In the genomic region with DNA sequence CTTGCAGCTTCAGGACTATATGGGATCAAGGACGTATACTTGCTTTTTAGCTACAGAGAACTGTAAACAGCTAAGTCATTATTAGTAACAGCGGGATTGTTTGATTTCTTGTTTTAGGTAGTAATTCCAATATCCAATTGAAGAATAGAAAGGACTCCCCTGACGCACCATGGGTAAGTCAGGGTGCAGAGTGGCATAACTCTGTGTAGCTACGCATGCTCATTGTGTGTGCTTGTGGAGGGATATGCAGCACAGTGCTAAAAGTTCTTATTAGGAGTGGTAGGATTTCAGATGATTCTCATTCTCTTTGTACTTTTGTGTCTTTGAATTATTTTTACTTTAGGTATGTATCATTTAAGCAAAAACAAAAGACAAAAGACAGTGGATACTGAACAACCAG, we compare ENCODE assay signal across 26 cellular contexts. TPM values are rescaled to one million over a fixed set of nuclear protein-coding genes. Genes with fewer than 3 reads are reported as not detected.
DNase-seq lines count a peak whose midpoint lies in the region; ATAC-seq and TF ChIP-seq lines count a peak whose summit lies in the region.
"Had no signal": no experiment of that assay in that cellular context is flagged by ENCODE, and none has a peak within 500 bp of the region (broad histone marks: within the 10 kb centered on the region; RNA-seq: fewer than 3 reads in every experiment).

No MANE protein-coding gene starts in this region.

- H3K9me3 ChIP-seq in breast epithelium (no peaks in the 10 kb centered on the region), RWPE2 (ENCODE audit: severe bottlenecking) (no peaks in the 10 kb centered on the region), right lobe of liver (no peaks in the 10 kb centered on the region)
- H3K9me3 ChIP-seq: SJCRH30 had no signal

- H3K27me3 ChIP-seq in breast epithelium, result no peaks in the 10 kb centered on the region
- H3K27me3 ChIP-seq in RWPE2 (ENCODE audit: insufficient read depth, poor library complexity, severe bottlenecking), result no peaks in the 10 kb centered on the region
- H3K27me3 ChIP-seq in foreskin keratinocyte, result no peaks in the 10 kb centered on the region
- no peaks in the 10 kb centered on the region for H3K27me3 ChIP-seq in right lobe of liver
- H3K27me3 ChIP-seq: SJCRH30 had no signal

- no peak overlapping the region for H3K4me3 Mint-ChIP-seq in MCF 10A (ENCODE audit: unreplicated experiment)
- H3K4me3 Mint-ChIP-seq: CD14-positive monocyte; CD8-positive, alpha-beta memory T cell; GM23338; H9 had no signal

- TF ChIP-seq CTCF in breast epithelium (IDR thresholded peaks at IDR 0.05) (no peak), MCF 10A (IDR thresholded peaks at IDR 0.05; ENCODE audit: unreplicated experiment) (no peak), RWPE2 (IDR thresholded peaks at IDR 0.05; ENCODE audit: poor library complexity, severe bottlenecking) (no peak), foreskin keratinocyte (conservative IDR thresholded peaks at IDR 0.05) (no peak), coronary artery (IDR thresholded peaks at IDR 0.05) (no peak), right lobe of liver (IDR thresholded peaks at IDR 0.05) (no peak)

- DNase-seq in breast epithelium (ENCODE audit: low spot score in 2 of 2) (no peak), MCF 10A (ENCODE audit: unreplicated experiment) (no peak), RWPE2 (ENCODE audit: low spot score) (no peak), foreskin keratinocyte (no peak), coronary artery (ENCODE audit: low spot score) (no peak), right lobe of liver (no peak)
- DNase-seq: AML-193; Calu3; CD8-positive, alpha-beta memory T cell; DMS79 treated with DMSO at 0.1 percent for 48 hours; GF-D8; H9; KBM-7; NCI-H1048; NCI-H187; NCI-H2081 treated with DMSO at 0.1 percent for 48 hours; NCI-H345; NCI-H510A treated with DMSO at 0.1 percent for 48 hours; NCI-H748 treated with DMSO at 0.1 percent for 48 hours; SJCRH30 had no signal

- H3K4me1 ChIP-seq in breast epithelium (peaks cover 0 to 3% of the 10 kb centered on the region in 2 donors), RWPE2 (ENCODE audit: insufficient read depth, poor library complexity, severe bottlenecking) (peaks cover 14% of the 10 kb centered on the region), foreskin keratinocyte (peaks cover 17% of the 10 kb centered on the region), right lobe of liver (peaks cover 0 to 15% (median 3%) of the 10 kb centered on the region in 4 donors)

- H3K9me3 Mint-ChIP-seq in MCF 10A (ENCODE audit: unreplicated experiment), result no peaks in the 10 kb centered on the region
- H3K9me3 Mint-ChIP-seq: CD14-positive monocyte; CD8-positive, alpha-beta memory T cell; GM23338; H9 had no signal

- H3K36me3 ChIP-seq in breast epithelium (no peaks in the 10 kb centered on the region), RWPE2 (ENCODE audit: low read depth) (no peaks in the 10 kb centered on the region), right lobe of liver (no peaks in the 10 kb centered on the region)
- H3K36me3 ChIP-seq: SJCRH30 had no signal

- CTCF ChIA-PET in MCF 10A (lab: Yijun Ruan, JAX), result interaction anchor here (0.5 to 10.0 kb wide), 6 partner anchors 11 to 444 kb away, joined by 3 to 145 read pairs (median 3); no protein-coding TSS in a partner anchor

- no peaks in the 10 kb centered on the region for H3K27me3 Mint-ChIP-seq in MCF 10A (ENCODE audit: insufficient read depth, unreplicated experiment)

- intact Hi-C loops in breast epithelium (cut with DNase I; ENCODE audit: low total_unique reads) (no loop called here), MCF 10A (cut with micrococcal nuclease) (no loop called here), right lobe of liver (cut with DNase I) (loop anchor here (10.0 kb wide), 4 partner anchors 45 to 245 kb away; a partner anchor contains a TSS)

- no TSS peak for BruUV-seq in MCF 10A (replicated peaks; lab: Mats Ljungman, UMichigan)

- H3K4me1 Mint-ChIP-seq in MCF 10A (ENCODE audit: insufficient read depth, unreplicated experiment), result peaks cover 15% of the 10 kb centered on the region
- H3K4me1 Mint-ChIP-seq: CD8-positive, alpha-beta memory T cell had no signal

- H3K27ac Mint-ChIP-seq in MCF 10A (ENCODE audit: low read depth, unreplicated experiment), result no peak overlapping the region
- H3K27ac Mint-ChIP-seq: CD14-positive monocyte, GM23338 had no signal

- WGBS in right lobe of liver (ENCODE audit: insufficient coverage, low coverage, low lambda C conversion rate, missing lambda C conversion rate), result 91% methylated on average over 4 of the region's 4 CpGs

- H3K4me3 ChIP-seq in breast epithelium (no peak overlapping the region), RWPE2 (ENCODE audit: severe bottlenecking) (no peak overlapping the region), coronary artery (no peak overlapping the region), right lobe of liver (no peak overlapping the region)
- H3K4me3 ChIP-seq: GM23338, SJCRH30 had no signal

- no peak for TF ChIP-seq POLR2A in breast epithelium (IDR thresholded peaks at IDR 0.05)
- no peak for TF ChIP-seq POLR2A in right lobe of liver (IDR thresholded peaks at IDR 0.05)

- H3K36me3 Mint-ChIP-seq in MCF 10A (ENCODE audit: insufficient read depth, unreplicated experiment), result no peaks in the 10 kb centered on the region
- H3K36me3 Mint-ChIP-seq: CD14-positive monocyte; CD8-positive, alpha-beta memory T cell had no signal

- H3K27ac ChIP-seq in breast epithelium (peak overlapping the region; percentile 65 to 73), RWPE2 (ENCODE audit: poor library complexity, severe bottlenecking) (peak overlapping the region; percentile 39), foreskin keratinocyte (peak overlapping the region; percentile 66), coronary artery (no peak overlapping the region), right lobe of liver (no peak overlapping the region)
- H3K27ac ChIP-seq: SJCRH30 had no signal

- ATAC-seq in RWPE2 (ENCODE audit: low read depth) (no peak), foreskin keratinocyte (no peak), GM18909 (IDR thresholded peaks at IDR 0.05; ENCODE audit: poor library complexity, unreplicated experiment) (no peak), HG02798 (IDR thresholded peaks at IDR 0.05; ENCODE audit: poor library complexity, unreplicated experiment) (no peak), right lobe of liver (no peak)
- ATAC-seq: GM23338, Right ventricle myocardium inferior, SK-N-SH treated with all-trans-retinoic acid at 6 μM for 48 hours had no signal

- POLR2A ChIA-PET in MCF 10A (lab: Yijun Ruan, JAX), result interaction anchor here (0.7 to 1.6 kb wide), 3 partner anchors 38 to 69 kb away, joined by 3 to 8 read pairs (median 3); a partner anchor contains a TSS

RNA-seq across cellular contexts. Expression of a gene that starts 7.7 kb away (rescaled TPM):
- 10 to 100 TPM; 18.7 to 22.2 (median 19.2) TPM for total RNA-seq in breast epithelium
- 41.0 and 47.1 TPM in 2 replicates for total RNA-seq in MCF 10A (2022)
- total RNA-seq in foreskin keratinocyte, result 25.7 and 29.1 TPM in 2 replicates
- polyA plus RNA-seq in foreskin keratinocyte, result 10.7 and 11.5 TPM in 2 replicates
- 10 to 100 TPM; 22.7 to 42.5 (median 25.0) TPM for total RNA-seq in right lobe of liver

RNA-seq across cellular contexts. Expression of a gene that starts 40.6 kb away (rescaled TPM):
- 10 to 100 TPM in 1 of 3 donors, 1 to 10 TPM in 2; 1.6 to 14.7 (median 2.9) TPM for total RNA-seq in breast epithelium
- total RNA-seq in MCF 10A (2022), result 0.66 TPM in 1 of 2 replicates, not detected in the other
- 0.32 and 0.34 TPM in 2 replicates for total RNA-seq in foreskin keratinocyte
- polyA plus RNA-seq in foreskin keratinocyte, result 0.45 TPM in 2 replicates
- 1 to 10 TPM in 4 of 6 experiments, under 1 TPM in 2; 0.58 to 4.8 (median 1.7) TPM for total RNA-seq in right lobe of liver

RNA-seq across cellular contexts. Expression of a gene that starts 45.7 kb away (rescaled TPM):
- total RNA-seq in breast epithelium (10 to 100 TPM; 19.5 to 42.3 (median 34.8) TPM), MCF 10A (2022) (54.1 and 62.1 TPM in 2 replicates), foreskin keratinocyte (59.6 and 68.0 TPM in 2 replicates), right lobe of liver (10 to 100 TPM; 31.5 to 61.8 (median 48.2) TPM)
- 5.3 and 7.0 TPM in 2 replicates for polyA plus RNA-seq in foreskin keratinocyte

Comparison
In these comparisons a context has a peak if more than half of its experiments do, and no peak if none do; other contexts are left out.
1. H3K27ac ChIP-seq: peak in breast epithelium (2 of 2), RWPE2 (single experiment) and foreskin keratinocyte (single experiment); none in coronary artery (0 of 2) and right lobe of liver (0 of 3).
2. intact Hi-C loops: an anchor here in right lobe of liver (10.0 kb wide); none called in breast epithelium and MCF 10A.